ENCODE assay signal across 8 cellular contexts in genomic region chr6:3162067-3162497, GRCh38. TPM values are rescaled to one million over a fixed set of nuclear protein-coding genes. Genes with fewer than 3 reads are reported as not detected.
DNase-seq lines count a peak whose midpoint lies in the region; ATAC-seq and TF ChIP-seq lines count a peak whose summit lies in the region.

No MANE protein-coding gene starts in this region.

- peaks cover 32% of the 10 kb centered on the region for H3K27me3 ChIP-seq in MM.1S (replicated peaks; ENCODE audit: insufficient read depth, low read length)

- H3K79me2 ChIP-seq in MM.1S (ENCODE audit: low read length) = no peaks in the 10 kb centered on the region

- no peaks in the 10 kb centered on the region for H3F3A ChIP-seq in MM.1S (ENCODE audit: insufficient read depth, low read length)

- H3K4me3 ChIP-seq in fibroblast of pulmonary artery (replicated peaks; ENCODE audit: low read depth, low read length) (peak overlapping the region; percentile 62), MM.1S (ENCODE audit: low read length) (no peak overlapping the region)

- H3K4me2 ChIP-seq in MM.1S (ENCODE audit: low read depth, low read length) = no peak overlapping the region

- no peaks in the 10 kb centered on the region for H3K9me3 ChIP-seq in MM.1S (replicated peaks; ENCODE audit: insufficient read depth, low read length)

- peaks cover under 1% of the 10 kb centered on the region for H3K36me3 Mint-ChIP-seq in stimulated activated effector memory CD8-positive, alpha-beta T cell treated with anti-CD3 and anti-CD28 coated beads, Interleukin-12 subunit alpha, Interleukin-12 subunit beta, amount 100 ng/mL, for 72 hours

- peak; percentile 66 for ATAC-seq in stimulated activated effector memory CD8-positive, alpha-beta T cell treated with anti-CD3 and anti-CD28 coated beads, Interleukin-12 subunit alpha, Interleukin-12 subunit beta, amount 100 ng/mL, for 72 hours
- ATAC-seq in left lobe of liver (no peak), GM21717 (IDR thresholded peaks at IDR 0.05; ENCODE audit: unreplicated experiment) (no peak)

- no peaks in the 10 kb centered on the region for H3K4me1 ChIP-seq in MM.1S (ENCODE audit: low read length)

- peak overlapping the region; percentile 67 for H3K27ac Mint-ChIP-seq in stimulated activated effector memory CD8-positive, alpha-beta T cell treated with anti-CD3 and anti-CD28 coated beads, Interleukin-12 subunit alpha, Interleukin-12 subunit beta, amount 100 ng/mL, for 72 hours

- in situ Hi-C loops in SK-MEL-5 (cut with HindIII; ENCODE audit: low pct_unique_long_range_greater_than_20kb, low sequenced_read_pairs) = no loop called here

- H2AFZ ChIP-seq in MM.1S (ENCODE audit: low read length) = no peak overlapping the region

- no peaks in the 10 kb centered on the region for H3K9me2 ChIP-seq in MM.1S (replicated peaks; ENCODE audit: insufficient read depth, low read length)

- DNase-seq in NCI-H2171 treated with DMSO at 0.1 percent for 48 hours (lab: John Stamatoyannopoulos, UW) = peak; percentile 48
- no peak for DNase-seq in NCI-H2171 (lab: John Stamatoyannopoulos, UW)
- peak; percentile 56 for DNase-seq in SK-MEL-5 (ENCODE audit: low read depth, low spot score)
- no peak for DNase-seq in fibroblast of pulmonary artery (ENCODE audit: low read depth)
- DNase-seq in stimulated activated effector memory CD8-positive, alpha-beta T cell treated with anti-CD3 and anti-CD28 coated beads, Interleukin-12 subunit alpha, Interleukin-12 subunit beta, amount 100 ng/mL, for 72 hours (ENCODE audit: low spot score in 2 of 2) = no peak
- no peak for DNase-seq in left lobe of liver (ENCODE audit: low spot score)
- DNase-seq in MM.1S = no peak

- no peak for TF ChIP-seq CTCF in fibroblast of pulmonary artery (IDR thresholded peaks at IDR 0.05; ENCODE audit: low read length, missing control alignments)
- TF ChIP-seq CTCF in MM.1S (IDR thresholded peaks at IDR 0.05; ENCODE audit: low read length) = no peak

- H3K4me1 Mint-ChIP-seq in stimulated activated effector memory CD8-positive, alpha-beta T cell treated with anti-CD3 and anti-CD28 coated beads, Interleukin-12 subunit alpha, Interleukin-12 subunit beta, amount 100 ng/mL, for 72 hours = peaks cover 32% of the 10 kb centered on the region

- H3K9ac ChIP-seq in MM.1S (ENCODE audit: low read length) = no peak overlapping the region

- H3K27ac ChIP-seq in MM.1S (ENCODE audit: low read length) = no peak overlapping the region

- peak overlapping the region; percentile 68 for H3K4me3 Mint-ChIP-seq in stimulated activated effector memory CD8-positive, alpha-beta T cell treated with anti-CD3 and anti-CD28 coated beads, Interleukin-12 subunit alpha, Interleukin-12 subunit beta, amount 100 ng/mL, for 72 hours

- no peaks in the 10 kb centered on the region for H4K20me1 ChIP-seq in MM.1S (ENCODE audit: insufficient read depth, low read length)

- peaks cover 4% of the 10 kb centered on the region for H3K9me3 Mint-ChIP-seq in stimulated activated effector memory CD8-positive, alpha-beta T cell treated with anti-CD3 and anti-CD28 coated beads, Interleukin-12 subunit alpha, Interleukin-12 subunit beta, amount 100 ng/mL, for 72 hours

- H3K36me3 ChIP-seq in MM.1S (replicated peaks; ENCODE audit: insufficient read depth, low read length) = no peaks in the 10 kb centered on the region

RNA-seq across cellular contexts. Expression of gene TUBB2A, which starts 4.7 kb away (rescaled TPM):
- total RNA-seq in SK-MEL-5 (2014; rRNA removed; shearing (Covaris generic)) = 118 and 127 TPM in 2 replicates
- 197 and 208 TPM in 2 replicates for polyA plus RNA-seq in SK-MEL-5 (2015; cell fraction: cytosol; rRNA removed)
- 98.1 and 104 TPM in 2 replicates for polyA plus RNA-seq in SK-MEL-5 (2015; cell fraction: nucleus; rRNA removed)
- total RNA-seq in left lobe of liver = 64.5 TPM

RNA-seq across cellular contexts. Expression of gene BPHL, which starts 43.6 kb away (rescaled TPM):
- 66.6 and 75.5 TPM in 2 replicates for total RNA-seq in SK-MEL-5 (2014; rRNA removed; shearing (Covaris generic))
- 43.4 and 50.2 TPM in 2 replicates for polyA plus RNA-seq in SK-MEL-5 (2015; cell fraction: cytosol; rRNA removed)
- 100 and 127 TPM in 2 replicates for polyA plus RNA-seq in SK-MEL-5 (2015; cell fraction: nucleus; rRNA removed)
- 119 TPM for total RNA-seq in left lobe of liver

Comparison
In these comparisons a context has a peak if more than half of its experiments do, and no peak if none do; other contexts are left out.
1. DNase-seq: peak in NCI-H2171 treated with DMSO at 0.1 percent for 48 hours (single experiment) and SK-MEL-5 (single experiment); none in NCI-H2171 (single experiment), fibroblast of pulmonary artery (single experiment), stimulated activated effector memory CD8-positive, alpha-beta T cell treated with anti-CD3 and anti-CD28 coated beads, Interleukin-12 subunit alpha, Interleukin-12 subunit beta, amount 100 ng/mL, for 72 hours (0 of 2), left lobe of liver (single experiment) and MM.1S (single experiment).